In the genomic region with DNA sequence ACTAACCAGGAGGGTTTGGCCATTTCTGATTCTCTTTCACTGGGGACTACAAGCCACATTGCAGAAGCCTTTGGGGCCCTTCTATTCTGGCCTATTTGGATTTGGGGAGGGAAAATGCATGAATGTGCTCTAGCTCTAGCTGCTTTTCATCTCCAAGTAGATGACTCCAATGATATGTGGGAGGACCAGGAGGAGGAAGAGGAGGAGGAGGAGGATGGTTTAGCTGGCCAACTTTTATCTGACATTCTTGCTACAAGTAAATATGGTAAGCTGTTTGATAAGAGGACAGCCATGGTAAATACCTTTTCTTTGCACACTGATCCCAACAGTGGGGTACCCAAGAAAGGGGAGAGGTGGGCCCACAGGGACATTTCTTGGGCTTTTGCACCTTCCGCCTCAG, we compare ENCODE assay signal across 28 cellular contexts.
"Had no signal": no experiment of that assay in that cellular context is flagged by ENCODE, and none has a peak within 500 bp of the region (broad histone marks: within the 10 kb centered on the region; RNA-seq: fewer than 3 reads in every experiment).

No MANE protein-coding gene starts in this region.

- H3K27me3 Mint-ChIP-seq: memory B cell; naive B cell; natural killer cell treated with Interleukin-12 subunit alpha and Interleukin-12 subunit beta and Interleukin-15 and Interleukin-18, amount 100 ng/mL, for 72 hours; stimulated activated memory B cell treated with anti-CD40 and anti-IgM and Interleukin-4, amounts not matched to agents 10 μg/mL and 1 μg/mL and 100 μg/mL, for 72 hours; stimulated activated naive CD8-positive, alpha-beta T cell treated with anti-CD3 and anti-CD28 coated beads, Interleukin-15, Interleukin-2, amounts not matched to agents 100 ng/mL and 50 ng/mL, for 24 hours had no signal

- H3K4me1 Mint-ChIP-seq: memory B cell; naive B cell; neural progenitor cell; stimulated activated memory B cell treated with anti-CD40 and anti-IgM and Interleukin-4, amounts not matched to agents 10 μg/mL and 1 μg/mL and 100 μg/mL, for 72 hours had no signal

- ATAC-seq: esophagus mucosa; gastrocnemius medialis; heart left ventricle; left lobe of liver; mucosa of descending colon; natural killer cell treated with Interleukin-12 subunit alpha and Interleukin-12 subunit beta and Interleukin-15 and Interleukin-18, amount 100 ng/mL, for 72 hours; psoas muscle; right cardiac atrium; stimulated activated memory B cell treated with anti-CD40 and anti-IgM and Interleukin-4, amounts not matched to agents 10 μg/mL and 1 μg/mL and 100 μg/mL, for 72 hours had no signal

- H3K4me1 ChIP-seq: neural progenitor cell, upper lobe of left lung had no signal

- H3K9me3 ChIP-seq: gastrocnemius medialis, heart left ventricle, mucosa of descending colon, psoas muscle, sigmoid colon, thoracic aorta, tibial nerve, upper lobe of left lung had no signal

- H3K4me3 ChIP-seq: dorsolateral prefrontal cortex, gastrocnemius medialis, heart left ventricle, hepatocyte, lung, mucosa of descending colon, neural progenitor cell, psoas muscle, sigmoid colon, thoracic aorta, tibial nerve, upper lobe of left lung had no signal

- H3K9me3 Mint-ChIP-seq: memory B cell; mesothelial cell of epicardium; naive B cell; natural killer cell treated with Interleukin-12 subunit alpha and Interleukin-12 subunit beta and Interleukin-15 and Interleukin-18, amount 100 ng/mL, for 72 hours; neural progenitor cell; stimulated activated memory B cell treated with anti-CD40 and anti-IgM and Interleukin-4, amounts not matched to agents 10 μg/mL and 1 μg/mL and 100 μg/mL, for 72 hours; stimulated activated naive CD8-positive, alpha-beta T cell treated with anti-CD3 and anti-CD28 coated beads, Interleukin-15, Interleukin-2, amounts not matched to agents 100 ng/mL and 50 ng/mL, for 24 hours had no signal

- DNase-seq: dorsolateral prefrontal cortex; effector CD4-positive, alpha-beta T cell; foreskin fibroblast; gastrocnemius medialis; heart left ventricle; kidney; mucosa of descending colon; naive B cell; nucleus accumbens; psoas muscle; right cardiac atrium; sigmoid colon; stimulated activated CD4-positive, alpha-beta T cell treated with anti-CD3 and anti-CD28 coated beads, Interleukin-2, amount 100 ng/mL, for 24 hours; stimulated activated CD4-positive, alpha-beta T cell treated with anti-CD3 and anti-CD28 coated beads, Interleukin-4, amount 100 ng/mL, for 24 hours; upper lobe of left lung had no signal

- H3K27ac ChIP-seq: epithelial cell of prostate, gastrocnemius medialis, heart left ventricle, hepatocyte, neural progenitor cell, psoas muscle, sigmoid colon, thoracic aorta, tibial nerve, upper lobe of left lung had no signal

- H3K27ac Mint-ChIP-seq: memory B cell; mesothelial cell of epicardium; natural killer cell treated with Interleukin-12 subunit alpha and Interleukin-12 subunit beta and Interleukin-15 and Interleukin-18, amount 100 ng/mL, for 72 hours; neural progenitor cell; stimulated activated memory B cell treated with anti-CD40 and anti-IgM and Interleukin-4, amounts not matched to agents 10 μg/mL and 1 μg/mL and 100 μg/mL, for 72 hours; stimulated activated naive CD8-positive, alpha-beta T cell treated with anti-CD3 and anti-CD28 coated beads, Interleukin-15, Interleukin-2, amounts not matched to agents 100 ng/mL and 50 ng/mL, for 24 hours had no signal

- H3K4me3 Mint-ChIP-seq: memory B cell; mesothelial cell of epicardium; naive B cell; natural killer cell treated with Interleukin-12 subunit alpha and Interleukin-12 subunit beta and Interleukin-15 and Interleukin-18, amount 100 ng/mL, for 72 hours; neural progenitor cell; stimulated activated memory B cell treated with anti-CD40 and anti-IgM and Interleukin-4, amounts not matched to agents 10 μg/mL and 1 μg/mL and 100 μg/mL, for 72 hours; stimulated activated naive CD8-positive, alpha-beta T cell treated with anti-CD3 and anti-CD28 coated beads, Interleukin-15, Interleukin-2, amounts not matched to agents 100 ng/mL and 50 ng/mL, for 24 hours had no signal

- H3K27me3 ChIP-seq: dorsolateral prefrontal cortex, gastrocnemius medialis, heart left ventricle, hepatocyte, neural progenitor cell, sigmoid colon, tibial nerve, upper lobe of left lung had no signal
